Comparison of ENCODE assay signal across 8 cellular contexts in the genomic region with DNA sequence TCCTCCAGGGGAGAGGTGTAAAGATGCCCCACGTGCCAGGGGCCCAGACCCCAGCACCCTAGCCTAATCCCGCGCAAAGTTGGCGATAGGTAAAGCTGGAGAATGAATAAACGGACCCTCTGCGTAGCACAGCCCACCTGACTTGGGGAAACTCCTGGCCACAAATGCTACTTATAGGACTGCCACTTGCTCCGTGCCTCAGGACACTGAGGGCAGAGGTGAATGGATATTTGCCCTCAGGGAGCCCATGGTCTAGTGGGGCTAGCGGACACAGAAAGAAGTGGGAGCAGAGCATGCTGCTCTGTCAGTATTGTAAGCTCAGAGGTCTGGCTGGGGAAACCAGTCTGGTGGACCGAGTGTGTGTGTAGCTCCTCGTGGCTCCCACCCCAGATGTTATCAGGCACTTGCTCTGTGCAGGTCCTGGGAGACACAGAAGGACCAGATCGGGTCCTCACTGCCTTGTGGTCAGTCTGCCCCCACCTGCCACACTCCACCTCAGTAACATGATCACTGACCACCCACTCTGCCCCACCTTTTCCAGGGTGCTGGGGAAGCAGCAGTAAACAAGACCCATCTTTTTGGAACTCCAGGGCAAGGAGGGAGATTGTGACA. TPM values are rescaled to one million over a fixed set of nuclear protein-coding genes. Genes with fewer than 3 reads are reported as not detected.
DNase-seq lines count a peak whose midpoint lies in the region; FAIRE-seq lines count a peak whose summit lies in the region.

No MANE protein-coding gene starts in this region.

- peak overlapping the region; percentile 89 for H3K9ac ChIP-seq in trophoblast cell (ENCODE audit: low read length)

- H2AFZ ChIP-seq in trophoblast cell (ENCODE audit: insufficient read depth, low read length, poor library complexity) = peak overlapping the region; percentile 77

- H3K18ac ChIP-seq in trophoblast cell (ENCODE audit: low read length) = peak overlapping the region; percentile 95

- H4K12ac ChIP-seq in trophoblast cell (ENCODE audit: low read depth, low read length) = no peak overlapping the region

- peak; percentile 19 for DNase-seq in NCI-H2171 treated with DMSO at 0.1 percent for 48 hours (lab: John Stamatoyannopoulos, UW)
- DNase-seq in NCI-H2171 (lab: John Stamatoyannopoulos, UW) = no peak
- DNase-seq in RKO (ENCODE audit: low spot score) = peak; percentile 50
- peak in 1 of 2 donors; percentile 33 for DNase-seq in trophoblast cell
- DNase-seq in stimulated activated CD4-positive, alpha-beta T cell treated with anti-CD3 and anti-CD28 coated beads, Interleukin-4, amount 100 ng/mL, for 24 hours = no peak
- DNase-seq in HTR-8/SVneo (ENCODE audit: insufficient read length, low spot score) = no peak
- DNase-seq in iPS-NIHi7 (ENCODE audit: extremely low spot score) = no peak

- H4K8ac ChIP-seq in trophoblast cell (ENCODE audit: low read depth, low read length) = peak overlapping the region; percentile 61

- peaks cover 9% of the 10 kb centered on the region for H3K79me1 ChIP-seq in trophoblast cell (ENCODE audit: low read length)

- H3K4me3 ChIP-seq in esophagus (ENCODE audit: low read depth in 1 of 2, low read length in 2 of 2) = peak overlapping the region; percentile 84 to 85
- H3K4me3 ChIP-seq in trophoblast cell (ENCODE audit: low read depth, low read length) = peak overlapping the region; percentile 84

- H3K4ac ChIP-seq in trophoblast cell (ENCODE audit: low read depth, low read length) = peak overlapping the region; percentile 42

- 9 to 12% methylated on average over 11 of the region's 11 CpGs for WGBS in esophagus, 2 donors
- WGBS in trophoblast cell (ENCODE audit: extremely low coverage, insufficient coverage, insufficient read length) = no CpG with 5 or more reads among the region's 11 CpGs

- peak overlapping the region; percentile 97 for H3K27ac ChIP-seq in esophagus (ENCODE audit: low read depth in 2 of 2, low read length in 1 of 2)
- H3K27ac ChIP-seq in trophoblast cell (ENCODE audit: low read depth, low read length) = peak overlapping the region; percentile 54

- H3K14ac ChIP-seq in trophoblast cell (ENCODE audit: low read length) = peak overlapping the region; percentile 92

- H2BK120ac ChIP-seq in trophoblast cell (ENCODE audit: insufficient read depth, low read length, poor library complexity) = no peak overlapping the region

- H4K91ac ChIP-seq in trophoblast cell (ENCODE audit: low read depth, low read length) = peak overlapping the region; percentile 86

- H3K36me3 ChIP-seq in esophagus (ENCODE audit: control insufficient read depth in 2 of 2, insufficient read depth in 2 of 2, low read length in 1 of 2) (peaks cover 0 to 9% of the 10 kb centered on the region in 2 donors), trophoblast cell (ENCODE audit: control insufficient read depth in 1 of 2, insufficient read depth in 2 of 2, low read length in 2 of 2) (peaks cover 10 to 14% of the 10 kb centered on the region in 2 experiments)

- no peak overlapping the region for H3K23ac ChIP-seq in trophoblast cell (ENCODE audit: low read length)

- peaks cover 5% of the 10 kb centered on the region for H3K79me2 ChIP-seq in trophoblast cell (ENCODE audit: control insufficient read depth, insufficient read depth, low read length, poor library complexity)

- H2AK5ac ChIP-seq in trophoblast cell (ENCODE audit: low read length) = peak overlapping the region; percentile 1

- H3K9me3 ChIP-seq in esophagus (ENCODE audit: control insufficient read depth in 2 of 2, insufficient read depth in 1 of 2, low read depth in 1 of 2, low read length in 1 of 2) (no peaks in the 10 kb centered on the region), trophoblast cell (ENCODE audit: insufficient read depth, low read depth, low read length) (no peaks in the 10 kb centered on the region)

- H3K4me2 ChIP-seq in trophoblast cell (ENCODE audit: low read length) = peak overlapping the region; percentile 81

- FAIRE-seq in HTR-8/SVneo (lab: Jason Lieb, UNC) = no peak

- no peak overlapping the region for H2BK5ac ChIP-seq in trophoblast cell (ENCODE audit: low read depth, low read length, poor library complexity)

- H3K4me1 ChIP-seq in esophagus (ENCODE audit: control insufficient read depth in 2 of 2, insufficient read depth in 2 of 2, low read length in 1 of 2) (peaks cover 7 to 36% of the 10 kb centered on the region in 2 donors), trophoblast cell (ENCODE audit: control insufficient read depth in 1 of 2, insufficient read depth in 2 of 2, low read length in 2 of 2) (peaks cover 13 to 14% of the 10 kb centered on the region in 2 experiments)

- H2BK12ac ChIP-seq in trophoblast cell (ENCODE audit: low read length) = no peak overlapping the region

- H3K27me3 ChIP-seq in esophagus (ENCODE audit: control insufficient read depth in 1 of 2, insufficient read depth in 2 of 2, low read length in 2 of 2) (no peaks in the 10 kb centered on the region), trophoblast cell (ENCODE audit: insufficient read depth, low read length) (no peaks in the 10 kb centered on the region)

RNA-seq across cellular contexts. Expression of a gene that starts 0.8 kb away (rescaled TPM):
- 10 to 100 TPM; 10.4 to 19.8 TPM for polyA plus RNA-seq in esophagus
- polyA plus RNA-seq in trophoblast cell (2013) = 15.2 and 16.0 TPM in 2 replicates

RNA-seq across cellular contexts. Expression of a gene that starts 18.0 kb away (rescaled TPM):
- 10 to 100 TPM; 18.1 to 33.5 TPM for polyA plus RNA-seq in esophagus
- 0.47 and 0.49 TPM in 2 replicates for polyA plus RNA-seq in trophoblast cell (2013)

RNA-seq across cellular contexts. Expression of a gene that starts 19.3 kb away (rescaled TPM):
- 1 to 10 TPM; 2.0 to 4.9 TPM for polyA plus RNA-seq in esophagus
- polyA plus RNA-seq in trophoblast cell (2013) = 1.7 and 1.9 TPM in 2 replicates

RNA-seq across cellular contexts. Expression of a gene that starts 26.9 kb away (rescaled TPM):
- polyA plus RNA-seq in esophagus = under 1 TPM in 1 of 2 donors, not detected in 1; 0.21 TPM
- polyA plus RNA-seq in trophoblast cell (2013) = not detected in 2 replicates

RNA-seq across cellular contexts. Expression of a gene that starts 43.1 kb away (rescaled TPM):
- under 1 TPM; 0.13 to 0.49 TPM for polyA plus RNA-seq in esophagus
- not detected in 2 replicates for polyA plus RNA-seq in trophoblast cell (2013)

Comparison
In these comparisons a context has a peak if more than half of its experiments do, and no peak if none do; other contexts are left out.
1. DNase-seq: peak in NCI-H2171 treated with DMSO at 0.1 percent for 48 hours (single experiment) and RKO (single experiment); none in NCI-H2171 (single experiment), stimulated activated CD4-positive, alpha-beta T cell treated with anti-CD3 and anti-CD28 coated beads, Interleukin-4, amount 100 ng/mL, for 24 hours (single experiment), HTR-8/SVneo (single experiment) and iPS-NIHi7 (single experiment).